ENCODE assay signal across 16 cellular contexts in the genomic region with DNA sequence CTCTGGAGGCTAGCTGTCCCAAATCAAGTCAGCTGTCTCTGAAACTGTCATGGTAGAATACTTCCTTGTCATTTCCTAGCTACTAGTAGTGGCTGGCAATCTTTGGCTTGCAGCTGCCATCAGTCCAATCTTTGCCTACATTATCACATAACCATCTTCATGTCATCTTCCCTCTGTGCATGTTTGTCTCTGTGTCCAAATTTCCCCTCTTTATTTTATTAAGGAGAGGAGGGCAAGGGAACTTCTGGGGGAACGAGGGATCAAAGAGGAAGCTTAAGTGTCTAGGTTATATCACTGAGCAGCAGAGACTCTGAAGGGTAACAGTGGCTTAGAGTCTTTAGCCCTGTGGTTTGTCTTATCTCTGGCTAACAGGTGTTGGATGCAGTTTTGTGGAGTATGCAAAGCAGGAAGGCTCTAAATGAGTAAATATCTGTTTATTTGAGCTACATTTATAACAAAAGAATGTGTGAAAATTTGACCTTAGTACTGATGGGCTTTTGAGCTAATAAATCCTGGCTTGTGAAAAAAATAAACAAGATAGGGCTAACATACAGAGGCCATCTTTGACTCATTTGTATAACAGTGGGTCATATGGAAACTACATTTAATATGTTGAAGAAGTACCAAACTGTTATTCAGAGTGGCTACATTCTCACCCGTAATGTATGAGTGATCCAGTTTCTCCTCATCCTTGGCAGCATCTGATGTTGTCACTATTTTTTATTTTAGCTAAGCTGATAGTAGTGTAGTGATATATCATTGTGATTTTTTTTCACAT.
DNase-seq lines count a peak whose midpoint lies in the region; ATAC-seq, FAIRE-seq and TF ChIP-seq lines count a peak whose summit lies in the region.
"Had no signal": no experiment of that assay in that cellular context is flagged by ENCODE, and none has a peak within 500 bp of the region (broad histone marks: within the 10 kb centered on the region; RNA-seq: fewer than 3 reads in every experiment).

No MANE protein-coding gene starts in this region.

- DNase-seq in GM18507 (ENCODE audit: extremely low spot score, insufficient read length, low read depth) (no peak), GM13977 (ENCODE audit: low spot score) (no peak), NCI-H2196 treated with DMSO at 0.1 percent for 48 hours (lab: John Stamatoyannopoulos, UW; ENCODE audit: unreplicated experiment) (no peak), DMS 273 (lab: John Stamatoyannopoulos, UW; ENCODE audit: unreplicated experiment) (no peak), NCI-H226 (no peak)
- DNase-seq: activated naive CD4-positive, alpha-beta T cell treated with anti-CD3 and anti-CD28 coated beads, Interleukin-2, amount 50 U/mL, for 16 hours; cerebellar nuclear complex; occipital lobe; stimulated activated CD4-positive, alpha-beta T cell treated with anti-CD3 and anti-CD28 coated beads, Interleukin-15, amount 100 ng/mL, for 24 hours; SW 1271; uterus had no signal

- in situ Hi-C loops in GM13977 (cut with MboI; ENCODE audit: low pct_unique_long_range_greater_than_20kb, low sequenced_read_pairs, unreplicated experiment) = no loop called here

- TF ChIP-seq CTCF in GM13977 (IDR thresholded peaks at IDR 0.05; ENCODE audit: extremely low read depth, insufficient read depth, missing control alignments) = no peak

- ATAC-seq in GM21360 (IDR thresholded peaks at IDR 0.05; ENCODE audit: unreplicated experiment) (peak; percentile 98), HG02938 (IDR thresholded peaks at IDR 0.05; ENCODE audit: unreplicated experiment) (peak; percentile 65), HG03575 (IDR thresholded peaks at IDR 0.05; ENCODE audit: extremely low read depth, insufficient number of reproducible peaks, low FRiP score, unreplicated experiment) (peak; percentile 90)
- ATAC-seq: esophagus mucosa, HepG2 had no signal

- FAIRE-seq in GM18507 (lab: Jason Lieb, UNC) = peak; percentile 84
- FAIRE-seq: HepG2 had no signal
